ENCODE assay signal across 7 cellular contexts in the genomic region with DNA sequence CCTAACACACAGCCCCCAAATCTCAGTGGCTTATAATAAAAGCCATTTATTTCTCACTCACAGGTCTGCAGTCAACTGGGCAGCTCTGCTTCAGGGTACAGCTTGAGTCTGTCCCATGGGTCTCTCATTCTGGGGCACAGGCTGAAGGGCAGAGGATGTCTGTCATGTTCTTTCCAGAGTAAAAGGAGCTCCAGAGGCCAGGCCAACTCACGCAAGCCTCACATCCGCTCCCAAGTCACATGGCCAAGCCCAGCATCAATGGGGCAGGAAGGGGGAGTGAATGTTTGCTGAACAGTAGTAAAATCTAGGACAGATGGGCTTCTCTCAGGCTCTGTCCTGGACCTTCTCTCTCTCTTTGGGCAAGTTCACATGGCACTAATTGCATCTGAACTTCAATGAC. TPM values are rescaled to one million over a fixed set of nuclear protein-coding genes. Genes with fewer than 3 reads are reported as not detected.
DNase-seq lines count a peak whose midpoint lies in the region; ATAC-seq and TF ChIP-seq lines count a peak whose summit lies in the region.

No MANE protein-coding gene starts in this region.

- H3K27me3 ChIP-seq in sigmoid colon, result no peaks in the 10 kb centered on the region

- H3K27me3 Mint-ChIP-seq in activated CD4-positive, alpha-beta memory T cell treated with anti-CD3 and anti-CD28 coated beads, Interleukin-2, amount 10 ng/mL, durations not matched to agents 7 days and 5 days, result peaks cover 12% of the 10 kb centered on the region

- intact Hi-C loops in sigmoid colon (cut with DNase I), result no loop called here

- POLR2A ChIA-PET in activated CD4-positive, alpha-beta memory T cell treated with anti-CD3 and anti-CD28 coated beads, Interleukin-2, amount 10 ng/mL, durations not matched to agents 7 days and 5 days (lab: Charles Lee), result interaction anchor here (0.5 to 1.6 kb wide), 5 partner anchors 47 to 359 kb away, joined by 3 to 5 read pairs (median 4); no protein-coding TSS in a partner anchor

- peak; percentile 85 for DNase-seq in HT1080 (ENCODE audit: low read depth)
- peak; percentile 61 for DNase-seq in activated CD4-positive, alpha-beta memory T cell treated with anti-CD3 and anti-CD28 coated beads, Interleukin-2, amount 10 ng/mL, durations not matched to agents 7 days and 5 days
- DNase-seq in globus pallidus (ENCODE audit: low spot score), result peak; percentile 48
- peak; percentile 81 for DNase-seq in sigmoid colon
- DNase-seq in kidney glomerular epithelial cell (lab: John Stamatoyannopoulos, UW), result no peak
- DNase-seq in HuH-7 (ENCODE audit: low spot score), result no peak

- H3K27ac ChIP-seq in sigmoid colon, result peak overlapping the region in 1 of 4 donors; percentile 18

- WGBS in sigmoid colon, 2 donors, result 7 to 41% methylated on average over 2 of the region's 2 CpGs

- no peaks in the 10 kb centered on the region for H3K36me3 ChIP-seq in sigmoid colon

- peak overlapping the region; percentile 69 for H3K27ac Mint-ChIP-seq in activated CD4-positive, alpha-beta memory T cell treated with anti-CD3 and anti-CD28 coated beads, Interleukin-2, amount 10 ng/mL, durations not matched to agents 7 days and 5 days

- no peak overlapping the region for H3K4me3 ChIP-seq in sigmoid colon

- H3K4me3 Mint-ChIP-seq in activated CD4-positive, alpha-beta memory T cell treated with anti-CD3 and anti-CD28 coated beads, Interleukin-2, amount 10 ng/mL, durations not matched to agents 7 days and 5 days, result peak overlapping the region; percentile 51

- no peaks in the 10 kb centered on the region for H3K9me3 Mint-ChIP-seq in activated CD4-positive, alpha-beta memory T cell treated with anti-CD3 and anti-CD28 coated beads, Interleukin-2, amount 10 ng/mL, durations not matched to agents 7 days and 5 days

- peaks cover 2% of the 10 kb centered on the region for H3K36me3 Mint-ChIP-seq in activated CD4-positive, alpha-beta memory T cell treated with anti-CD3 and anti-CD28 coated beads, Interleukin-2, amount 10 ng/mL, durations not matched to agents 7 days and 5 days (ENCODE audit: low read depth)

- H3K4me1 Mint-ChIP-seq in activated CD4-positive, alpha-beta memory T cell treated with anti-CD3 and anti-CD28 coated beads, Interleukin-2, amount 10 ng/mL, durations not matched to agents 7 days and 5 days, result peaks cover 50% of the 10 kb centered on the region

- CTCF ChIA-PET in activated CD4-positive, alpha-beta memory T cell treated with anti-CD3 and anti-CD28 coated beads, Interleukin-2, amount 10 ng/mL, durations not matched to agents 7 days and 5 days (lab: Charles Lee), result interaction anchor here (1.0 to 1.2 kb wide), 2 partner anchors 76 to 86 kb away, joined by 3 read pairs; no protein-coding TSS in a partner anchor

- no peak for TF ChIP-seq EP300 in sigmoid colon (IDR thresholded peaks at IDR 0.05)

- no peak for TF ChIP-seq POLR2A in sigmoid colon (IDR thresholded peaks at IDR 0.05)

- peaks cover 0 to 15% (median 9%) of the 10 kb centered on the region in 4 donors for H3K4me1 ChIP-seq in sigmoid colon

- no peak for TF ChIP-seq CTCF in sigmoid colon (IDR thresholded peaks at IDR 0.05)

- H3K9me3 ChIP-seq in sigmoid colon, result no peaks in the 10 kb centered on the region

- ATAC-seq in GM19452 (IDR thresholded peaks at IDR 0.05; ENCODE audit: unreplicated experiment), result no peak

RNA-seq across cellular contexts. Expression of a gene that starts 7.1 kb away (rescaled TPM):
- total RNA-seq in HT1080 (2014; rRNA removed; shearing (Covaris generic)), result 28.9 and 44.1 TPM in 2 replicates
- 84.8 and 95.0 TPM in 2 replicates for polyA plus RNA-seq in HT1080 (2015; cell fraction: cytosol; rRNA removed)
- polyA plus RNA-seq in HT1080 (2015; cell fraction: nucleus; rRNA removed), result 54.5 and 59.2 TPM in 2 replicates
- total RNA-seq in activated CD4-positive, alpha-beta memory T cell treated with anti-CD3 and anti-CD28 coated beads, Interleukin-2, amount 10 ng/mL, durations not matched to agents 7 days and 5 days, result 10 to 100 TPM; 90.0 TPM
- total RNA-seq in sigmoid colon, result 10 to 100 TPM; 27.4 to 38.5 (median 34.8) TPM
- 10 to 100 TPM; 40.1 to 62.5 (median 41.8) TPM for polyA plus RNA-seq in sigmoid colon

Comparison
In these comparisons a context has a peak if more than half of its experiments do, and no peak if none do; other contexts are left out.
1. DNase-seq: peak in HT1080 (single experiment), activated CD4-positive, alpha-beta memory T cell treated with anti-CD3 and anti-CD28 coated beads, Interleukin-2, amount 10 ng/mL, durations not matched to agents 7 days and 5 days (single experiment), globus pallidus (single experiment) and sigmoid colon (single experiment); none in kidney glomerular epithelial cell (single experiment) and HuH-7 (single experiment).